3 cellular contexts compared by ENCODE assay signal in genomic region chr15:30435878-30436277, GRCh38. TPM values are rescaled to one million over a fixed set of nuclear protein-coding genes. Genes with fewer than 3 reads are reported as not detected.
"Had no signal": no experiment of that assay in that cellular context is flagged by ENCODE, and none has a peak within 500 bp of the region (broad histone marks: within the 10 kb centered on the region; RNA-seq: fewer than 3 reads in every experiment).

No MANE protein-coding gene starts in this region.

RNA-seq across cellular contexts. Expression of gene CHRFAM7A, which starts 42.5 kb away (rescaled TPM):
- total RNA-seq: PC-9, RPMI7951, SJSA1 had no signal
